Comparison of ENCODE assay signal across 17 cellular contexts in the genomic region with DNA sequence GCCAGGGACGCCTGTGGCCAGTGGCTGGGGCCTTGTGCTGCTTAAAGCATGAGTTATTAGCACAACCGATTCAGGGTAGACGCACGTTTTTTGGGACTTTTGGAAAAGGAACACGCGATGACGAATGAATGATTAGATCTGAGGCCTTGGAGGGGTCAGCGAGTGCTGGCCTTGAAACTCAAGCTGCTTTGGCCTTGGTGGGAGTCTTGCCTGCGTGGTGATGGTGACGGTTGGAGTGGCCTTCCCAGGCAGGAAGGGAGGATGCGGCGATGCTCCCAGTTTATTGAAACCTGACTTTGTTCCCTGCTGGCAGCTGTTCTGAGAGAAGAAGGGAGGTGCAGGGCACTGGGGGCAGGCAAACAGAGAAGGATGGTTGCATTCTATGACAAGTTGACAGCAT.
"Had no signal": no experiment of that assay in that cellular context is flagged by ENCODE, and none has a peak within 500 bp of the region (broad histone marks: within the 10 kb centered on the region; RNA-seq: fewer than 3 reads in every experiment).

No MANE protein-coding gene starts in this region.

- H3K27me3 ChIP-seq: upper lobe of left lung had no signal

- H3K4me1 Mint-ChIP-seq: activated naive CD8-positive, alpha-beta T cell treated with anti-CD3 and anti-CD28 coated beads, Interleukin-2, amount 10 ng/mL, durations not matched to agents 7 days and 5 days; natural killer cell had no signal

- H3K4me1 ChIP-seq: prostate gland had no signal

- H3K9me3 ChIP-seq: left ventricle myocardium inferior, prostate gland, upper lobe of left lung had no signal

- H3K9me3 Mint-ChIP-seq: activated naive CD8-positive, alpha-beta T cell treated with anti-CD3 and anti-CD28 coated beads, Interleukin-2, amount 10 ng/mL, durations not matched to agents 7 days and 5 days; natural killer cell; T-helper 1 cell treated with Interleukin-12 subunit alpha and Interleukin-12 subunit beta and Interleukin-4 antibody, amounts not matched to agents 30 μg/mL and 1 μg/mL, for 36 hours had no signal

- H3K36me3 ChIP-seq: left ventricle myocardium inferior, prostate gland, upper lobe of left lung had no signal

- H3K36me3 Mint-ChIP-seq: activated naive CD8-positive, alpha-beta T cell treated with anti-CD3 and anti-CD28 coated beads, Interleukin-2, amount 10 ng/mL, durations not matched to agents 7 days and 5 days; natural killer cell had no signal

- DNase-seq: activated CD4-positive, alpha-beta T cell treated with anti-CD3 and anti-CD28 coated beads for 4 hours; activated CD8-positive, alpha-beta memory T cell treated with anti-CD3 and anti-CD28 coated beads, Interleukin-2, amount 50 U/mL, for 48 hours; activated CD8-positive, alpha-beta T cell treated with anti-CD3 and anti-CD28 coated beads, Interleukin-2, amount 10 ng/mL, durations not matched to agents 7 days and 5 days; activated naive CD8-positive, alpha-beta T cell treated with anti-CD3 and anti-CD28 coated beads, Interleukin-2, amount 10 ng/mL, durations not matched to agents 7 days and 5 days; anterior cingulate cortex; islet precursor cell; left ventricle myocardium inferior; natural killer cell; occipital lobe; right cardiac atrium; small intestine; stimulated activated CD4-positive, alpha-beta T cell treated with anti-CD3 and anti-CD28 coated beads, Interleukin-4, amount 100 ng/mL, for 24 hours; stimulated activated naive CD4-positive, alpha-beta T cell treated with Interleukin-2 at 50 U/mL for 16 hours; substantia nigra; upper lobe of left lung had no signal

- H3K27ac ChIP-seq: left ventricle myocardium inferior, prostate gland, upper lobe of left lung had no signal

- H3K4me3 Mint-ChIP-seq: activated CD8-positive, alpha-beta T cell treated with anti-CD3 and anti-CD28 coated beads, Interleukin-2, amount 10 ng/mL, durations not matched to agents 7 days and 5 days; activated naive CD8-positive, alpha-beta T cell treated with anti-CD3 and anti-CD28 coated beads, Interleukin-2, amount 10 ng/mL, durations not matched to agents 7 days and 5 days; natural killer cell; T-helper 1 cell treated with Interleukin-12 subunit alpha and Interleukin-12 subunit beta and Interleukin-4 antibody, amounts not matched to agents 30 μg/mL and 1 μg/mL, for 36 hours had no signal

- H3K4me3 ChIP-seq: left ventricle myocardium inferior, prostate gland, upper lobe of left lung had no signal

- H3K27ac Mint-ChIP-seq: activated CD8-positive, alpha-beta T cell treated with anti-CD3 and anti-CD28 coated beads, Interleukin-2, amount 10 ng/mL, durations not matched to agents 7 days and 5 days; activated naive CD8-positive, alpha-beta T cell treated with anti-CD3 and anti-CD28 coated beads, Interleukin-2, amount 10 ng/mL, durations not matched to agents 7 days and 5 days; natural killer cell; T-helper 1 cell treated with Interleukin-12 subunit alpha and Interleukin-12 subunit beta and Interleukin-4 antibody, amounts not matched to agents 30 μg/mL and 1 μg/mL, for 36 hours had no signal
